2 cellular contexts compared by ENCODE assay signal in genomic region chr5:135040331-135041144, GRCh38.
TF ChIP-seq lines count a peak whose summit lies in the region.

No MANE protein-coding gene starts in this region.

TF ChIP-seq in IMR-90, 13 proteins besides CTCF, POLR2A, EP300 and RAD21:
- TF ChIP-seq USF2 (IDR thresholded peaks at IDR 0.05; ENCODE audit: low read depth, low read length), result no peak
- TF ChIP-seq MAZ (IDR thresholded peaks at IDR 0.05; ENCODE audit: borderline replicate concordance, low read depth, low read length), result no peak
- TF ChIP-seq NFE2L2 (IDR thresholded peaks at IDR 0.05; ENCODE audit: low read depth, low read length), result no peak
- no peak for TF ChIP-seq CHD1 (IDR thresholded peaks at IDR 0.05; ENCODE audit: low read depth, low read length)
- no peak for TF ChIP-seq CEBPB (IDR thresholded peaks at IDR 0.05; ENCODE audit: low read depth, low read length)
- no peak for TF ChIP-seq SMC3 (IDR thresholded peaks at IDR 0.05; ENCODE audit: low read depth, low read length)
- no peak for TF ChIP-seq RCOR1 (IDR thresholded peaks at IDR 0.05; ENCODE audit: insufficient replicate concordance, low read length)
- TF ChIP-seq MXI1 (IDR thresholded peaks at IDR 0.05; ENCODE audit: borderline replicate concordance, low read depth, low read length), result no peak
- TF ChIP-seq RFX5 (IDR thresholded peaks at IDR 0.05; ENCODE audit: low read depth, low read length), result no peak
- no peak for TF ChIP-seq MAFK (IDR thresholded peaks at IDR 0.05; ENCODE audit: low read depth, low read length)

TF ChIP-seq in endothelial cell of umbilical vein, 7 proteins besides CTCF, POLR2A, EP300 and RAD21:
- TF ChIP-seq EZH2 (IDR thresholded peaks at IDR 0.05; ENCODE audit: borderline replicate concordance, low read depth, low read length, severe bottlenecking) (peak; percentile 70), MYC (IDR thresholded peaks at IDR 0.05; ENCODE audit: low read depth, low read length) (no peak)
